In genomic region chr2:202278944-202279343, GRCh38 we compare ENCODE assay signal across 8 cellular contexts. TPM values are rescaled to one million over a fixed set of nuclear protein-coding genes. Genes with fewer than 3 reads are reported as not detected.
DNase-seq lines count a peak whose midpoint lies in the region; ATAC-seq, FAIRE-seq and TF ChIP-seq lines count a peak whose summit lies in the region.

No MANE protein-coding gene starts in this region.

- H3K4me3 ChIP-seq in NB4 (ENCODE audit: low read depth, low read length): no peak overlapping the region
- no peak overlapping the region for H3K4me3 ChIP-seq in astrocyte of the spinal cord (ENCODE audit: low read depth, low read length)
- H3K4me3 ChIP-seq in keratinocyte (ENCODE audit: control insufficient read depth in 2 of 3, extremely low read depth in 1 of 3, insufficient read depth in 2 of 3, low read depth in 1 of 3, low read length in 3 of 3): no peak overlapping the region
- H3K4me3 ChIP-seq in uterus: no peak overlapping the region

- H3K9ac ChIP-seq in keratinocyte (ENCODE audit: control insufficient read depth, extremely low read depth, insufficient read depth, low read length): peak overlapping the region; percentile 60

- H3K4me1 ChIP-seq in keratinocyte (ENCODE audit: control insufficient read depth, extremely low read depth, insufficient read depth, low read length): peaks cover 31% of the 10 kb centered on the region
- H3K4me1 ChIP-seq in uterus: peaks cover 4 to 5% of the 10 kb centered on the region in 2 donors

- H3K27me3 ChIP-seq in keratinocyte (ENCODE audit: control insufficient read depth, extremely low read depth, insufficient read depth, low read length): no peaks in the 10 kb centered on the region
- H3K27me3 ChIP-seq in uterus: no peaks in the 10 kb centered on the region

- H2AFZ ChIP-seq in keratinocyte (ENCODE audit: control insufficient read depth, low read length): no peak overlapping the region

- H3K36me3 ChIP-seq in keratinocyte (ENCODE audit: control insufficient read depth in 2 of 2, extremely low read depth in 1 of 2, insufficient read depth in 2 of 2, low read length in 2 of 2) (peaks cover 21 to 51% of the 10 kb centered on the region in 2 experiments), uterus (no peaks in the 10 kb centered on the region)

- in situ Hi-C loops in astrocyte of the spinal cord (cut with HindIII; ENCODE audit: low sequenced_read_pairs): no loop called here

- ATAC-seq in HG03280 (IDR thresholded peaks at IDR 0.05; ENCODE audit: unreplicated experiment): no peak

- peaks cover 40% of the 10 kb centered on the region for H4K20me1 ChIP-seq in keratinocyte (ENCODE audit: control insufficient read depth, extremely low read depth, insufficient read depth, low read length)

- DNase-seq in NCI-H510A treated with DMSO at 0.1 percent for 48 hours (lab: John Stamatoyannopoulos, UW): peak; percentile 32
- DNase-seq in NCI-H510A (lab: John Stamatoyannopoulos, UW): no peak
- DNase-seq in NB4 (ENCODE audit: low read depth): peak; percentile 54
- DNase-seq in astrocyte of the spinal cord (ENCODE audit: low read depth, low spot score): peak; percentile 72
- DNase-seq in keratinocyte (ENCODE audit: low read depth, low spot score): no peak
- no peak for DNase-seq in uterus
- no peak for DNase-seq in COR-L47 (lab: John Stamatoyannopoulos, UW)

- H3K9me3 ChIP-seq in keratinocyte (ENCODE audit: control insufficient read depth, low read depth, low read length): no peaks in the 10 kb centered on the region
- no peaks in the 10 kb centered on the region for H3K9me3 ChIP-seq in uterus

- no peak for TF ChIP-seq POLR2A in NB4 (IDR thresholded peaks at IDR 0.05; ENCODE audit: extremely low read depth, insufficient read length)
- no peak for TF ChIP-seq POLR2A in uterus (IDR thresholded peaks at IDR 0.05)

- H3K4me2 ChIP-seq in keratinocyte (ENCODE audit: control insufficient read depth, extremely low read depth, insufficient read depth, low read depth, low read length): peak overlapping the region; percentile 9

- FAIRE-seq in keratinocyte (lab: Jason Lieb, UNC): peak; percentile 61

- peaks cover 82% of the 10 kb centered on the region for H3K79me2 ChIP-seq in keratinocyte (ENCODE audit: control insufficient read depth, insufficient read depth, low read length)

- H3K9me1 ChIP-seq in keratinocyte (ENCODE audit: control insufficient read depth, extremely low read depth, insufficient read depth, low read length): no peaks in the 10 kb centered on the region

- peak; percentile 48 for TF ChIP-seq CTCF in NB4 (IDR thresholded peaks at IDR 0.05; ENCODE audit: low read depth, low read length)
- peak; percentile 78 for TF ChIP-seq CTCF in astrocyte of the spinal cord (IDR thresholded peaks at IDR 0.05; ENCODE audit: low read depth, low read length)
- peak in 2 of 3 experiments; percentile 37 to 49 for TF ChIP-seq CTCF in keratinocyte (optimal IDR thresholded peaks at IDR 0.05 in 1 of 3, IDR thresholded peaks at IDR 0.05 in 1 of 3, conservative IDR thresholded peaks at IDR 0.05 in 1 of 3; ENCODE audit: extremely low read depth in 1 of 3, insufficient read depth in 2 of 3, low read length in 3 of 3)
- TF ChIP-seq CTCF in uterus (IDR thresholded peaks at IDR 0.05): peak; percentile 22 to 36 (median 35)

- intact Hi-C loops in uterus (cut with DNase I; ENCODE audit: low total_unique reads): no loop called here

- H3K27ac ChIP-seq in keratinocyte (ENCODE audit: control insufficient read depth, insufficient read depth, low read length) (peak overlapping the region; percentile 77), uterus (no peak overlapping the region)

- dilution Hi-C loops in keratinocyte (cut with MboI; ENCODE audit: extremely low pct_ligation_motif_present, low sequenced_read_pairs): no loop called here

RNA-seq across cellular contexts. Expression of gene NOP58, which starts 13.4 kb away (rescaled TPM):
- polyA plus RNA-seq in keratinocyte: 54.2 to 118 TPM (median 66.6 TPM) in 3 replicates
- 116 TPM for polyA plus RNA-seq in keratinocyte (2011; ENCODE audit: low read depth)
- polyA plus RNA-seq in keratinocyte (2011; cell fraction: cytosol; rRNA removed): 42.0 and 65.6 TPM in 2 replicates
- polyA plus RNA-seq in keratinocyte (2011; cell fraction: nucleus; rRNA removed): 67.6 and 123 TPM in 2 replicates
- polyA plus RNA-seq in keratinocyte (2012; ENCODE audit: low replicate concordance): 50.9 and 97.9 TPM in 2 replicates
- polyA minus RNA-seq in keratinocyte: 25.8 to 78.9 TPM (median 30.2 TPM) in 3 replicates
- polyA minus RNA-seq in keratinocyte (2011; cell fraction: cytosol; rRNA and poly(A)+ RNA removed): 30.3 TPM
- 74.6 and 104 TPM in 2 replicates for polyA minus RNA-seq in keratinocyte (2011; cell fraction: nucleus; rRNA and poly(A)+ RNA removed)
- total RNA-seq in uterus: 100 to 1,000 TPM in 1 of 4 donors, 10 to 100 TPM in 3; 26.8 to 138 (median 76.9) TPM

RNA-seq across cellular contexts. Expression of gene SUMO1, which starts 40.5 kb away (rescaled TPM):
- 88.2 to 179 TPM (median 100 TPM) in 3 replicates for polyA plus RNA-seq in keratinocyte
- 66.9 TPM for polyA plus RNA-seq in keratinocyte (2011; ENCODE audit: low read depth)
- 96.3 and 174 TPM in 2 replicates for polyA plus RNA-seq in keratinocyte (2011; cell fraction: cytosol; rRNA removed)
- 28.7 and 45.1 TPM in 2 replicates for polyA plus RNA-seq in keratinocyte (2011; cell fraction: nucleus; rRNA removed)
- polyA plus RNA-seq in keratinocyte (2012; ENCODE audit: low replicate concordance): 116 and 146 TPM in 2 replicates
- polyA minus RNA-seq in keratinocyte: 13.0 to 69.0 TPM (median 42.0 TPM) in 3 replicates
- 71.0 TPM for polyA minus RNA-seq in keratinocyte (2011; cell fraction: cytosol; rRNA and poly(A)+ RNA removed)
- polyA minus RNA-seq in keratinocyte (2011; cell fraction: nucleus; rRNA and poly(A)+ RNA removed): 16.0 and 26.8 TPM in 2 replicates
- total RNA-seq in uterus: 100 to 1,000 TPM in 1 of 4 donors, 10 to 100 TPM in 3; 45.6 to 136 (median 52.7) TPM

Comparison
In these comparisons a context has a peak if more than half of its experiments do, and no peak if none do; other contexts are left out.
1. DNase-seq: peak in NCI-H510A treated with DMSO at 0.1 percent for 48 hours (single experiment), NB4 (single experiment) and astrocyte of the spinal cord (single experiment); none in NCI-H510A (single experiment), keratinocyte (single experiment), uterus (0 of 2) and COR-L47 (single experiment).
2. Peak in every context shown above with its lines, with median percentiles within 50 percentile points of each other: CTCF ChIP-seq.